ENCODE assay signal across 1 cellular context in genomic region chr2:132416080-132416911, GRCh38.
TF ChIP-seq lines count a peak whose summit lies in the region.

Gene GPR39 (plus strand): TSS chr2:132416805.

TF ChIP-seq in WTC11, 78 proteins besides CTCF, POLR2A, EP300 and RAD21 (continued from another document and continues in another):
- no peak for TF ChIP-seq ZNF425 (CRISPR knock-in tag; conservative IDR thresholded peaks at IDR 0.05)
- TF ChIP-seq ZBTB43 (CRISPR knock-in tag; IDR thresholded peaks at IDR 0.05), result no peak
- TF ChIP-seq ATF1 (CRISPR knock-in tag; IDR thresholded peaks at IDR 0.05), result no peak
- TF ChIP-seq ZSCAN18 (CRISPR knock-in tag; IDR thresholded peaks at IDR 0.05), result no peak
- no peak; the same call in none of the 2 replicates for TF ChIP-seq ZNF423 (CRISPR knock-in tag; IDR thresholded peaks at IDR 0.05)
- TF ChIP-seq USF2 (CRISPR knock-in tag; IDR thresholded peaks at IDR 0.05), result no peak
- TF ChIP-seq ZNF281 (CRISPR knock-in tag; IDR thresholded peaks at IDR 0.05), result no peak
- no peak for TF ChIP-seq E2F4 (CRISPR knock-in tag; IDR thresholded peaks at IDR 0.05; ENCODE audit: borderline replicate concordance, low read depth)
- TF ChIP-seq FOXJ3 (CRISPR knock-in tag; IDR thresholded peaks at IDR 0.05; ENCODE audit: borderline replicate concordance), result no peak
- TF ChIP-seq PRDM15 (CRISPR knock-in tag; IDR thresholded peaks at IDR 0.05), result no peak
- no peak for TF ChIP-seq MLX (CRISPR knock-in tag; IDR thresholded peaks at IDR 0.05)
- TF ChIP-seq ELF4 (CRISPR knock-in tag; IDR thresholded peaks at IDR 0.05; ENCODE audit: low read depth), result no peak
- no peak for TF ChIP-seq ESRRA (CRISPR knock-in tag; IDR thresholded peaks at IDR 0.05; ENCODE audit: borderline replicate concordance)
- no peak for TF ChIP-seq ZMAT4 (CRISPR knock-in tag; IDR thresholded peaks at IDR 0.05)
- no peak for TF ChIP-seq NR3C1 (CRISPR knock-in tag; conservative IDR thresholded peaks at IDR 0.05; ENCODE audit: low read depth)
- peak; percentile 3; the same call in 1 of the 2 replicates for TF ChIP-seq FOXP4 (CRISPR knock-in tag; IDR thresholded peaks at IDR 0.05)
- no peak for TF ChIP-seq SMAD4 (CRISPR knock-in tag; IDR thresholded peaks at IDR 0.05)
- TF ChIP-seq ETV6 (CRISPR knock-in tag; IDR thresholded peaks at IDR 0.05), result no peak
- no peak for TF ChIP-seq ZNF671 (CRISPR knock-in tag; IDR thresholded peaks at IDR 0.05)
- peak; percentile 26; the same call in 1 of the 2 replicates for TF ChIP-seq NFE2L1 (CRISPR knock-in tag; IDR thresholded peaks at IDR 0.05)
- TF ChIP-seq EMX1 (CRISPR knock-in tag; IDR thresholded peaks at IDR 0.05), result no peak
- TF ChIP-seq OVOL2 (CRISPR knock-in tag; IDR thresholded peaks at IDR 0.05; ENCODE audit: borderline replicate concordance), result no peak
- no peak for TF ChIP-seq ZNF532 (CRISPR knock-in tag; IDR thresholded peaks at IDR 0.05; ENCODE audit: borderline replicate concordance)
- TF ChIP-seq ZNF121 (CRISPR knock-in tag; IDR thresholded peaks at IDR 0.05), result no peak
- no peak for TF ChIP-seq NFATC4 (CRISPR knock-in tag; IDR thresholded peaks at IDR 0.05)
- TF ChIP-seq HMGXB4 (CRISPR knock-in tag; IDR thresholded peaks at IDR 0.05), result peak; percentile 66
